Comparison of ENCODE assay signal across 8 cellular contexts in genomic region chr15:44296625-44297524, GRCh38. TPM values are rescaled to one million over a fixed set of nuclear protein-coding genes. Genes with fewer than 3 reads are reported as not detected.
DNase-seq lines count a peak whose midpoint lies in the region; FAIRE-seq and TF ChIP-seq lines count a peak whose summit lies in the region.

No MANE protein-coding gene starts in this region.

- in situ Hi-C loops in GM23248 (cut with MboI) = no loop called here

- H3K4me2 ChIP-seq in GM23248 (ENCODE audit: unreplicated experiment) (no peak overlapping the region), endothelial cell of umbilical vein (ENCODE audit: insufficient read depth, low read length) (no peak overlapping the region)

- intact Hi-C loops in endothelial cell of umbilical vein (cut with micrococcal nuclease) = no loop called here

- H3K9me3 ChIP-seq in GM23248 (ENCODE audit: low read depth) (no peaks in the 10 kb centered on the region), endothelial cell of umbilical vein (replicated peaks; ENCODE audit: control insufficient read depth, insufficient read depth, low read length) (no peaks in the 10 kb centered on the region), neutrophil (no peaks in the 10 kb centered on the region)

- BruUV-seq in endothelial cell of umbilical vein (replicated peaks; lab: Mats Ljungman, UMichigan) = no TSS peak

- H3K4me3 ChIP-seq in GM23248 (no peak overlapping the region), endothelial cell of umbilical vein (replicated peaks in 1 of 3; ENCODE audit: insufficient read depth in 1 of 3, low read depth in 1 of 3, low read length in 3 of 3) (no peak overlapping the region), neutrophil (ENCODE audit: low read depth in 1 of 2, low read length in 1 of 2) (no peak overlapping the region)

- POLR2A ChIA-PET in endothelial cell of umbilical vein (lab: Charles Lee) = no interaction called here

- FAIRE-seq in RCC 7860 (lab: Jason Lieb, UNC) (peak; percentile 72), endothelial cell of umbilical vein (lab: Jason Lieb, UNC) (no peak)

- H2AFZ ChIP-seq in GM23248 = no peak overlapping the region
- no peak overlapping the region for H2AFZ ChIP-seq in endothelial cell of umbilical vein (ENCODE audit: low read depth, low read length)

- no peaks in the 10 kb centered on the region for H3K9me2 ChIP-seq in GM23248 (ENCODE audit: insufficient read depth)

- DNase-seq in AG08396 (ENCODE audit: low spot score) (peak; percentile 20), GM23248 (peak; percentile 71), RCC 7860 (ENCODE audit: low spot score) (peak; percentile 73), endothelial cell of umbilical vein (ENCODE audit: low read depth, low spot score) (peak; percentile 18), NCI-H1092 treated with DMSO at 0.1 percent for 48 hours (lab: John Stamatoyannopoulos, UW) (no peak)
- DNase-seq in stimulated activated CD4-positive, alpha-beta T cell treated with anti-CD3 and anti-CD28 coated beads, Interleukin-15, amount 100 ng/mL, for 24 hours = no peak
- no peak for DNase-seq in activated effector memory CD4-positive, alpha-beta T cell treated with anti-CD3 and anti-CD28 coated beads, Interleukin-2, amount 50 U/mL, for 16 hours

- TF ChIP-seq CTCF in endothelial cell of umbilical vein (IDR thresholded peaks at IDR 0.05; ENCODE audit: extremely low read depth in 1 of 2, insufficient read depth in 1 of 2, low read depth in 1 of 2, low read length in 2 of 2) (no peak), neutrophil (IDR thresholded peaks at IDR 0.05) (no peak)

- H3K36me3 ChIP-seq in GM23248 (ENCODE audit: low read depth) = no peaks in the 10 kb centered on the region
- H3K36me3 ChIP-seq in endothelial cell of umbilical vein (ENCODE audit: control insufficient read depth in 2 of 2, extremely low read depth in 1 of 2, insufficient read depth in 2 of 2, low read length in 2 of 2) = no peaks in the 10 kb centered on the region
- H3K36me3 ChIP-seq in neutrophil = no peaks in the 10 kb centered on the region

- dilution Hi-C loops in endothelial cell of umbilical vein (cut with MboI; ENCODE audit: extremely low pct_ligation_motif_present, low sequenced_read_pairs) = no loop called here

- no peaks in the 10 kb centered on the region for H3K27me3 ChIP-seq in GM23248 (replicated peaks; ENCODE audit: insufficient read depth)
- H3K27me3 ChIP-seq in endothelial cell of umbilical vein (ENCODE audit: control insufficient read depth in 2 of 2, insufficient read depth in 2 of 2, low read length in 2 of 2) = no peaks in the 10 kb centered on the region
- H3K27me3 ChIP-seq in neutrophil = no peaks in the 10 kb centered on the region

- H4K20me1 ChIP-seq in GM23248 (ENCODE audit: insufficient read depth) (no peaks in the 10 kb centered on the region), endothelial cell of umbilical vein (replicated peaks; ENCODE audit: control insufficient read depth, extremely low read depth, insufficient read depth, low read length) (no peaks in the 10 kb centered on the region)

- TF ChIP-seq POLR2A in endothelial cell of umbilical vein (IDR thresholded peaks at IDR 0.05; ENCODE audit: low read depth, low read length) = no peak

- no peak overlapping the region for H3K9ac ChIP-seq in GM23248
- no peak overlapping the region for H3K9ac ChIP-seq in endothelial cell of umbilical vein (replicated peaks; ENCODE audit: extremely low read depth, insufficient read depth, low read length)

- H3K79me2 ChIP-seq in GM23248 (ENCODE audit: insufficient read depth) = peaks cover 96% of the 10 kb centered on the region
- H3K79me2 ChIP-seq in endothelial cell of umbilical vein (ENCODE audit: control insufficient read depth, insufficient read depth, low read length) = peaks cover 2% of the 10 kb centered on the region

- CTCF ChIA-PET in endothelial cell of umbilical vein (lab: Charles Lee) = interaction anchor here (1.2 to 1.5 kb wide), 3 partner anchors 9 to 205 kb away, joined by 3 to 5 read pairs (median 4); no protein-coding TSS in a partner anchor

- no peaks in the 10 kb centered on the region for H3K9me1 ChIP-seq in endothelial cell of umbilical vein (replicated peaks; ENCODE audit: control insufficient read depth, extremely low read depth, insufficient read depth, low read length)

- 0 out of 2 replicates have a peak, but pooled peaks cover 5% of the 10 kb centered on the region for H3F3A ChIP-seq in GM23248 (ENCODE audit: insufficient read depth)

- peaks cover 11% of the 10 kb centered on the region for H3K4me1 ChIP-seq in GM23248 (ENCODE audit: insufficient read depth)
- H3K4me1 ChIP-seq in endothelial cell of umbilical vein (ENCODE audit: control insufficient read depth, extremely low read depth, insufficient read depth, low read length) = peaks cover 5% of the 10 kb centered on the region
- H3K4me1 ChIP-seq in neutrophil (ENCODE audit: control insufficient read depth in 1 of 2, insufficient read depth in 1 of 2, low read depth in 1 of 2, low read length in 1 of 2) = peaks cover 22 to 24% of the 10 kb centered on the region in 2 experiments

- H3K27ac ChIP-seq in GM23248 = peak overlapping the region; percentile 68
- H3K27ac ChIP-seq in endothelial cell of umbilical vein (ENCODE audit: insufficient read depth, low read depth, low read length) = no peak overlapping the region
- peak overlapping the region; percentile 65 for H3K27ac ChIP-seq in neutrophil

- WGBS in GM23248 (ENCODE audit: low coverage in 1 of 2, low lambda C conversion rate in 2 of 2, missing lambda C conversion rate in 2 of 2), 2 experiments = 80 to 87% methylated on average over 3 of the region's 3 CpGs

TF ChIP-seq in endothelial cell of umbilical vein, 7 proteins besides CTCF, POLR2A, EP300 and RAD21:
- TF ChIP-seq JUN (IDR thresholded peaks at IDR 0.05; ENCODE audit: borderline replicate concordance, insufficient read depth, insufficient read length, low read depth) = no peak
- peak; percentile 61 for TF ChIP-seq FOS (IDR thresholded peaks at IDR 0.05; ENCODE audit: borderline replicate concordance, insufficient read depth, low read length)

RNA-seq across cellular contexts. Expression of gene GOLM2, which starts 8.4 kb away (rescaled TPM):
- 129 and 152 TPM in 2 replicates for total RNA-seq in GM23248 (2014; rRNA removed; shearing (Covaris generic))
- polyA plus RNA-seq in GM23248 (2016; fragmentation: Nextera tagmentation; extraction: Ambion mirVana) (93.4 and 94.7 TPM in 2 replicates), endothelial cell of umbilical vein (11.8 and 13.6 TPM in 2 replicates)
- 50.0 and 51.6 TPM in 2 replicates for total RNA-seq in endothelial cell of umbilical vein
- 16.9 and 17.2 TPM in 2 replicates for polyA plus RNA-seq in endothelial cell of umbilical vein (2011; cell fraction: cytosol; rRNA removed)
- polyA plus RNA-seq in endothelial cell of umbilical vein (2011; cell fraction: nucleus; rRNA removed) = 9.6 and 11.9 TPM in 2 replicates
- polyA plus RNA-seq in endothelial cell of umbilical vein (2012) = 26.4 and 34.5 TPM in 2 replicates
- polyA minus RNA-seq in endothelial cell of umbilical vein = 17.6 and 17.7 TPM in 2 replicates
- polyA minus RNA-seq in endothelial cell of umbilical vein (2011; cell fraction: cytosol; rRNA and poly(A)+ RNA removed) = 24.5 TPM
- polyA minus RNA-seq in endothelial cell of umbilical vein (2011; cell fraction: nucleus; rRNA and poly(A)+ RNA removed) = 12.4 and 16.8 TPM in 2 replicates

Comparison
In these comparisons a context has a peak if more than half of its experiments do, and no peak if none do; other contexts are left out.
1. DNase-seq: peak in AG08396 (single experiment), GM23248 (single experiment), RCC 7860 (single experiment) and endothelial cell of umbilical vein (single experiment); none in NCI-H1092 treated with DMSO at 0.1 percent for 48 hours (single experiment), stimulated activated CD4-positive, alpha-beta T cell treated with anti-CD3 and anti-CD28 coated beads, Interleukin-15, amount 100 ng/mL, for 24 hours (single experiment) and activated effector memory CD4-positive, alpha-beta T cell treated with anti-CD3 and anti-CD28 coated beads, Interleukin-2, amount 50 U/mL, for 16 hours (single experiment).